8 cellular contexts compared by ENCODE assay signal in genomic region chr12:8890313-8891084, GRCh38.
DNase-seq lines count a peak whose midpoint lies in the region; ATAC-seq lines count a peak whose summit lies in the region.

No MANE protein-coding gene starts in this region.

- H3K9me3 ChIP-seq in ES-I3 (ENCODE audit: control insufficient read depth, insufficient read depth, low read length) (no peaks in the 10 kb centered on the region), HUES48 (ENCODE audit: control insufficient read depth, insufficient read depth, low read length) (no peaks in the 10 kb centered on the region)

- DNase-seq in T follicular helper cell (ENCODE audit: low read depth) = peak; percentile 46
- DNase-seq in amniotic epithelial cell (ENCODE audit: low read depth) = peak; percentile 30
- peak in 27 of 51 donors; percentile 1 to 74 (median 12) for DNase-seq in hypothalamus (lab: John Stamatoyannopoulos, UW)
- DNase-seq in skeletal muscle cell (ENCODE audit: low read depth) = no peak

- ATAC-seq in GM19324 (IDR thresholded peaks at IDR 0.05; ENCODE audit: low FRiP score, unreplicated experiment) (no peak), HG02610 (IDR thresholded peaks at IDR 0.05; ENCODE audit: unreplicated experiment) (no peak)

- H3K9ac ChIP-seq in ES-I3 (ENCODE audit: low read depth, low read length) (peak overlapping the region; percentile 58), HUES48 (ENCODE audit: low read depth, low read length) (peak overlapping the region; percentile 65)

- H3K4me3 ChIP-seq in HUES48 (ENCODE audit: low read depth, low read length) = peak overlapping the region; percentile 61
- H3K4me3 ChIP-seq in skeletal muscle cell (ENCODE audit: low read depth, low read length) = peak overlapping the region; percentile 51

- H3K4me1 ChIP-seq in ES-I3 (ENCODE audit: insufficient read depth, low read length) (0 out of 2 replicates have a peak, but pooled peaks cover 3% of the 10 kb centered on the region), HUES48 (ENCODE audit: control insufficient read depth, insufficient read depth, low read length) (peaks cover 10% of the 10 kb centered on the region)

- no peaks in the 10 kb centered on the region for H3K27me3 ChIP-seq in HUES48 (ENCODE audit: control insufficient read depth, insufficient read depth, low read length)

- no peaks in the 10 kb centered on the region; the same call in 1 of the 2 replicates for H3K36me3 ChIP-seq in ES-I3 (ENCODE audit: insufficient read depth, low read length)
- H3K36me3 ChIP-seq in HUES48 (ENCODE audit: control insufficient read depth, insufficient read depth, low read length) = no peaks in the 10 kb centered on the region

- H3K27ac ChIP-seq in HUES48 (ENCODE audit: low read depth, low read length) = peak overlapping the region; percentile 11
